In genomic region chr3:71048948-71049347, GRCh38 we compare ENCODE assay signal across 10 cellular contexts.
DNase-seq lines count a peak whose midpoint lies in the region; ATAC-seq and TF ChIP-seq lines count a peak whose summit lies in the region.
"Had no signal": no experiment of that assay in that cellular context is flagged by ENCODE, and none has a peak within 500 bp of the region (broad histone marks: within the 10 kb centered on the region; RNA-seq: fewer than 3 reads in every experiment).

No MANE protein-coding gene starts in this region.

- TF ChIP-seq CTCF in PC-3 (conservative IDR thresholded peaks at IDR 0.05; ENCODE audit: low read depth, low read length): no peak
- no peak for TF ChIP-seq CTCF in fibroblast of the aortic adventitia (IDR thresholded peaks at IDR 0.05; ENCODE audit: insufficient read depth, low read length)
- no peak for TF ChIP-seq CTCF in neural crest cell (conservative IDR thresholded peaks at IDR 0.05)
- TF ChIP-seq CTCF in GM13977 (IDR thresholded peaks at IDR 0.05; ENCODE audit: extremely low read depth, insufficient read depth, missing control alignments): no peak

- no peak overlapping the region for H3K4me3 ChIP-seq in CD8-positive, alpha-beta memory T cell (ENCODE audit: low read length)
- H3K4me3 ChIP-seq in PC-3 (ENCODE audit: low read length) (peak overlapping the region; percentile 26), fibroblast of the aortic adventitia (ENCODE audit: low read depth, low read length) (no peak overlapping the region)
- H3K4me3 ChIP-seq: left lung had no signal

- in situ Hi-C loops in GM13977 (cut with MboI; ENCODE audit: low pct_unique_long_range_greater_than_20kb, low sequenced_read_pairs, unreplicated experiment): no loop called here

- peaks cover 85% of the 10 kb centered on the region for H3K4me1 ChIP-seq in CD8-positive, alpha-beta memory T cell (ENCODE audit: insufficient read depth, low read length)
- H3K4me1 ChIP-seq in PC-3 (ENCODE audit: insufficient read depth, low read length): peaks cover 56% of the 10 kb centered on the region

- H2AFZ ChIP-seq in PC-3 (ENCODE audit: low read length): peak overlapping the region; percentile 53

- CTCF ChIA-PET in CD8-positive, alpha-beta memory T cell (lab: Charles Lee): interaction anchor here (2.0 kb wide), 1 partner anchor 10 kb away, joined by 4 read pairs; no protein-coding TSS in a partner anchor
- CTCF ChIA-PET in PC-3 (lab: Charles Lee): interaction anchor here (0.6 kb wide), 1 partner anchor 412 kb away, joined by 5 read pairs; no protein-coding TSS in a partner anchor

- H3K4me1 Mint-ChIP-seq in CD8-positive, alpha-beta memory T cell: peaks cover 0 to 97% (median 88%) of the 10 kb centered on the region in 3 donors
- H3K4me1 Mint-ChIP-seq in neural crest cell: peaks cover 70% of the 10 kb centered on the region

- ATAC-seq in PC-3: peak; percentile 85
- ATAC-seq: left lung had no signal

- peaks cover 18 to 97% (median 32%) of the 10 kb centered on the region in 3 donors for H3K36me3 Mint-ChIP-seq in CD8-positive, alpha-beta memory T cell
- peaks cover 3% of the 10 kb centered on the region for H3K36me3 Mint-ChIP-seq in neural crest cell (ENCODE audit: low read depth)

- no TSS peak for BruUV-seq in PC-3 (replicated peaks; lab: Mats Ljungman, UMichigan)

- no peaks in the 10 kb centered on the region for H3K27me3 Mint-ChIP-seq in CD8-positive, alpha-beta memory T cell
- H3K27me3 Mint-ChIP-seq in neural crest cell (ENCODE audit: low read depth): no peaks in the 10 kb centered on the region
- H3K27me3 Mint-ChIP-seq: dendritic cell treated with granulocyte-macrophage colony-stimulating factor and Interleukin-4, amounts not matched to agents 40 ng/mL and 50 ng/mL, for 4 days had no signal

- peak overlapping the region in 6 of 8 donors; percentile 2 to 87 (median 28) for H3K27ac Mint-ChIP-seq in CD8-positive, alpha-beta memory T cell
- peak overlapping the region; percentile 2 for H3K27ac Mint-ChIP-seq in neural crest cell (ENCODE audit: unreplicated experiment)
- H3K27ac Mint-ChIP-seq: dendritic cell treated with granulocyte-macrophage colony-stimulating factor and Interleukin-4, amounts not matched to agents 40 ng/mL and 50 ng/mL, for 4 days had no signal

- peak overlapping the region; percentile 72 for H3K4me2 ChIP-seq in PC-3 (ENCODE audit: low read length)

- H3K27me3 ChIP-seq in CD8-positive, alpha-beta memory T cell (ENCODE audit: insufficient read depth, low read length, poor library complexity, severe bottlenecking): no peaks in the 10 kb centered on the region
- no peaks in the 10 kb centered on the region for H3K27me3 ChIP-seq in PC-3 (ENCODE audit: low read length)
- H3K27me3 ChIP-seq: left lung had no signal

- H3K9me3 ChIP-seq in CD8-positive, alpha-beta memory T cell (ENCODE audit: low read length): no peaks in the 10 kb centered on the region
- no peaks in the 10 kb centered on the region for H3K9me3 ChIP-seq in PC-3 (ENCODE audit: low read length)
- H3K9me3 ChIP-seq: left lung had no signal

- no peaks in the 10 kb centered on the region for H4K20me1 ChIP-seq in PC-3 (ENCODE audit: low read length)

- no peaks in the 10 kb centered on the region for H3K9me2 ChIP-seq in PC-3 (replicated peaks; ENCODE audit: low read length)

- peak overlapping the region in 1 of 7 donors; percentile 56 for H3K4me3 Mint-ChIP-seq in CD8-positive, alpha-beta memory T cell
- H3K4me3 Mint-ChIP-seq in neural crest cell: peak overlapping the region; percentile 8
- H3K4me3 Mint-ChIP-seq: dendritic cell treated with granulocyte-macrophage colony-stimulating factor and Interleukin-4, amounts not matched to agents 40 ng/mL and 50 ng/mL, for 4 days had no signal

- peaks cover 8% of the 10 kb centered on the region for H3F3A ChIP-seq in PC-3 (ENCODE audit: low read length, unreplicated experiment)

- H3K79me2 ChIP-seq in PC-3 (ENCODE audit: low read length): peaks cover 24% of the 10 kb centered on the region

- peak overlapping the region; percentile 69 for H3K9ac ChIP-seq in PC-3 (ENCODE audit: low read length)

- no peak overlapping the region for H3K27ac ChIP-seq in CD8-positive, alpha-beta memory T cell (ENCODE audit: low read depth, low read length)
- peak overlapping the region; percentile 91 for H3K27ac ChIP-seq in PC-3 (ENCODE audit: low read length)

- peaks cover 57% of the 10 kb centered on the region for H3K36me3 ChIP-seq in CD8-positive, alpha-beta memory T cell (ENCODE audit: insufficient read depth, low read length)
- peaks cover 32% of the 10 kb centered on the region for H3K36me3 ChIP-seq in PC-3 (ENCODE audit: low read depth, low read length)

- no peaks in the 10 kb centered on the region for H3K9me3 Mint-ChIP-seq in CD8-positive, alpha-beta memory T cell
- no peaks in the 10 kb centered on the region for H3K9me3 Mint-ChIP-seq in neural crest cell
- H3K9me3 Mint-ChIP-seq: dendritic cell treated with granulocyte-macrophage colony-stimulating factor and Interleukin-4, amounts not matched to agents 40 ng/mL and 50 ng/mL, for 4 days had no signal

- intact Hi-C loops in PC-3 (cut with micrococcal nuclease) (loop anchor here (1.0 to 2.0 kb wide), 8 partner anchors 8 to 67 kb away; no protein-coding TSS in a partner anchor), posterior cingulate gyrus (cut with DNase I) (no loop called here)

- DNase-seq in CD8-positive, alpha-beta memory T cell: no peak
- DNase-seq in PC-3 (peak; percentile 82), fibroblast of the aortic adventitia (ENCODE audit: low read depth) (peak; percentile 39), neural crest cell (ENCODE audit: low read depth, low spot score) (no peak), SKM-1 (lab: John Stamatoyannopoulos, UW; ENCODE audit: unreplicated experiment) (no peak), NCI-H2196 (lab: John Stamatoyannopoulos, UW; ENCODE audit: unreplicated experiment) (no peak), posterior cingulate gyrus (no peak), GM13977 (ENCODE audit: low spot score) (no peak)
- DNase-seq: left lung had no signal

- POLR2A ChIA-PET in CD8-positive, alpha-beta memory T cell (lab: Charles Lee): interaction anchor here (0.7 kb wide), 1 partner anchor 14 kb away, joined by 3 read pairs; no protein-coding TSS in a partner anchor
- POLR2A ChIA-PET in PC-3 (lab: Charles Lee; ENCODE audit: unreplicated experiment): interaction anchor here (0.6 to 1.4 kb wide), 4 partner anchors 12 to 1164 kb away, joined by 3 to 5 read pairs (median 4); no protein-coding TSS in a partner anchor

Comparison
In these comparisons a context has a peak if more than half of its experiments do, and no peak if none do; other contexts are left out.
1. DNase-seq: peak in PC-3 (single experiment) and fibroblast of the aortic adventitia (single experiment); none in CD8-positive, alpha-beta memory T cell (0 of 5), neural crest cell (single experiment), SKM-1 (single experiment), NCI-H2196 (single experiment), posterior cingulate gyrus (0 of 10) and GM13977 (single experiment).